Comparison of ENCODE assay signal across 27 cellular contexts in the genomic region with DNA sequence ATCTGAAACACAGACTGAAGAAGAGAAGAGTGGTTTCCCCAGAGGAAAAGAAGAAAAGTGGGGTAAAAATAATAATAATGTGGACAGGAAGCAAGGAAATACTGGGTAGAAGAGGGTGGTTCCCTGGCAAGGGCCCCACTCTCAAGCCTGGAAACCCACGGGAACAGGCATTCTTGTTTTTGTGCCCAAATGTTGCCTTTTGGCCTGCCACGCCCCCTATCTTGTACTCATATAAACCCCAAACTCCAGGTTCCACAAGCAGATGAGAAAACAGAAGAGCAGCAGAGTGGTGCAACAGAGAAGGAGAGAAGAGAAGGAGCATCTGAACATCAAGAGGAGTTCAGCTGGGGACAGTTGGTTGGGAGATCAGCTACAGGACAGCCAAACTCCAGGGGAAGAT.
"Had no signal": no experiment of that assay in that cellular context is flagged by ENCODE, and none has a peak within 500 bp of the region (broad histone marks: within the 10 kb centered on the region; RNA-seq: fewer than 3 reads in every experiment).

No MANE protein-coding gene starts in this region.

- DNase-seq: activated CD4-positive, alpha-beta T cell treated with anti-CD3 and anti-CD28 coated beads for 36 hours; activated CD4-positive, alpha-beta T cell treated with anti-CD3 and anti-CD28 coated beads, Interleukin-2, amount 50 U/mL, for 4 hours; activated CD4-positive, CD25-positive, alpha-beta regulatory T cell; activated CD8-positive, alpha-beta memory T cell treated with anti-CD3 and anti-CD28 coated beads for 24 hours; activated effector memory CD4-positive, alpha-beta T cell treated with Interleukin-2 at 50 U/mL for 16 hours; activated naive CD4-positive, alpha-beta T cell treated with anti-CD3 and anti-CD28 coated beads, Interleukin-2, amount 10 ng/mL, durations not matched to agents 7 days and 5 days; activated naive CD8-positive, alpha-beta T cell treated with anti-CD3 and anti-CD28 coated beads, Interleukin-2, amount 10 ng/mL, durations not matched to agents 7 days and 5 days; caudate nucleus; esophagus squamous epithelium; foreskin melanocyte; glutamatergic neuron; left cardiac atrium; left ventricle myocardium superior; naive thymus-derived CD4-positive, alpha-beta T cell; right cardiac atrium; stimulated activated CD4-positive, alpha-beta T cell treated with anti-CD3 and anti-CD28 coated beads, Interleukin-12 subunit alpha, Interleukin-12 subunit beta, amount 100 ng/mL, for 4 hours; stimulated activated CD4-positive, alpha-beta T cell treated with anti-CD3 and anti-CD28 coated beads, Interleukin-4, amount 100 ng/mL, for 1 hour; T-helper 1 cell; upper lobe of left lung had no signal

- H3K27ac Mint-ChIP-seq: activated CD4-positive, alpha-beta T cell treated with anti-CD3 and anti-CD28 coated beads for 36 hours; activated naive CD4-positive, alpha-beta T cell treated with anti-CD3 and anti-CD28 coated beads, Interleukin-2, amount 10 ng/mL, durations not matched to agents 7 days and 5 days; activated naive CD8-positive, alpha-beta T cell treated with anti-CD3 and anti-CD28 coated beads, Interleukin-2, amount 10 ng/mL, durations not matched to agents 7 days and 5 days; mesothelial cell of epicardium; stimulated activated naive CD8-positive, alpha-beta T cell treated with anti-CD3 and anti-CD28 coated beads, Interleukin-15, Interleukin-2, amounts not matched to agents 100 ng/mL and 50 ng/mL, for 24 hours; T-helper 2 cell treated with Interferon-gamma antibody and Interleukin-4, amounts not matched to agents 5 μg/mL and 100 μg/mL, for 36 hours had no signal

- H3K9me3 ChIP-seq: ascending aorta, esophagus squamous epithelium, thoracic aorta, upper lobe of left lung, vagina had no signal

- H3K4me1 ChIP-seq: ascending aorta, upper lobe of left lung had no signal

- H3K9me3 Mint-ChIP-seq: activated naive CD4-positive, alpha-beta T cell treated with anti-CD3 and anti-CD28 coated beads, Interleukin-2, amount 10 ng/mL, durations not matched to agents 7 days and 5 days; activated naive CD8-positive, alpha-beta T cell treated with anti-CD3 and anti-CD28 coated beads, Interleukin-2, amount 10 ng/mL, durations not matched to agents 7 days and 5 days; brain; mesothelial cell of epicardium; naive thymus-derived CD4-positive, alpha-beta T cell; stimulated activated naive CD8-positive, alpha-beta T cell treated with anti-CD3 and anti-CD28 coated beads, Interleukin-15, Interleukin-2, amounts not matched to agents 100 ng/mL and 50 ng/mL, for 24 hours; T-helper 2 cell treated with Interferon-gamma antibody and Interleukin-4, amounts not matched to agents 5 μg/mL and 100 μg/mL, for 36 hours had no signal

- H3K27me3 ChIP-seq: ascending aorta, esophagus squamous epithelium, upper lobe of left lung, vagina had no signal

- ATAC-seq: activated CD4-positive, alpha-beta T cell treated with anti-CD3 and anti-CD28 coated beads for 36 hours; left cardiac atrium; left ventricle myocardium superior; naive thymus-derived CD4-positive, alpha-beta T cell; right cardiac atrium had no signal

- H3K36me3 ChIP-seq: ascending aorta, esophagus squamous epithelium, thoracic aorta, upper lobe of left lung, vagina had no signal

- H3K4me3 ChIP-seq: ascending aorta, esophagus squamous epithelium, skin epidermis, thoracic aorta, upper lobe of left lung, vagina had no signal

- H3K27ac ChIP-seq: ascending aorta, skin epidermis, thoracic aorta, upper lobe of left lung, vagina had no signal

- H3K4me3 Mint-ChIP-seq: activated CD4-positive, alpha-beta T cell treated with anti-CD3 and anti-CD28 coated beads for 36 hours; activated naive CD4-positive, alpha-beta T cell treated with anti-CD3 and anti-CD28 coated beads, Interleukin-2, amount 10 ng/mL, durations not matched to agents 7 days and 5 days; activated naive CD8-positive, alpha-beta T cell treated with anti-CD3 and anti-CD28 coated beads, Interleukin-2, amount 10 ng/mL, durations not matched to agents 7 days and 5 days; brain; mesothelial cell of epicardium; naive thymus-derived CD4-positive, alpha-beta T cell; stimulated activated naive CD8-positive, alpha-beta T cell treated with anti-CD3 and anti-CD28 coated beads, Interleukin-15, Interleukin-2, amounts not matched to agents 100 ng/mL and 50 ng/mL, for 24 hours; T-helper 2 cell treated with Interferon-gamma antibody and Interleukin-4, amounts not matched to agents 5 μg/mL and 100 μg/mL, for 36 hours had no signal

- H3K36me3 Mint-ChIP-seq: activated naive CD4-positive, alpha-beta T cell treated with anti-CD3 and anti-CD28 coated beads, Interleukin-2, amount 10 ng/mL, durations not matched to agents 7 days and 5 days; activated naive CD8-positive, alpha-beta T cell treated with anti-CD3 and anti-CD28 coated beads, Interleukin-2, amount 10 ng/mL, durations not matched to agents 7 days and 5 days; brain; mesothelial cell of epicardium had no signal
